Comparison of ENCODE assay signal across 20 cellular contexts in genomic region chr10:87691515-87692070, GRCh38. TPM values are rescaled to one million over a fixed set of nuclear protein-coding genes. Genes with fewer than 3 reads are reported as not detected.
DNase-seq lines count a peak whose midpoint lies in the region; ATAC-seq, FAIRE-seq and TF ChIP-seq lines count a peak whose summit lies in the region.
"Had no signal": no experiment of that assay in that cellular context is flagged by ENCODE, and none has a peak within 500 bp of the region (broad histone marks: within the 10 kb centered on the region; RNA-seq: fewer than 3 reads in every experiment).

No MANE protein-coding gene starts in this region.

- no peak overlapping the region for H3K4me3 ChIP-seq in GM12878
- H3K4me3 ChIP-seq in lung, result no peak overlapping the region
- no peak overlapping the region for H3K4me3 ChIP-seq in naive thymus-derived CD4-positive, alpha-beta T cell (ENCODE audit: low read length)

- no peaks in the 10 kb centered on the region for H3K79me2 ChIP-seq in GM12878 (ENCODE audit: control insufficient read depth, insufficient read depth, low read length)

- no peaks in the 10 kb centered on the region for H3K9me3 Mint-ChIP-seq in activated T-cell treated with anti-CD3 and anti-CD28 coated beads, Interleukin-2, amount 50 U/mL, for 4 hours
- H3K9me3 Mint-ChIP-seq in naive thymus-derived CD4-positive, alpha-beta T cell, result peaks cover 0 to 2% (median 0%) of the 10 kb centered on the region in 11 donors
- H3K9me3 Mint-ChIP-seq in natural killer cell treated with Interleukin-12 subunit alpha and Interleukin-12 subunit beta and Interleukin-15 and Interleukin-18, amount 100 ng/mL, for 72 hours, result no peaks in the 10 kb centered on the region
- H3K9me3 Mint-ChIP-seq: activated B cell treated with CpG ODN at 0.5 μM for 24 hours; activated naive CD4-positive, alpha-beta T cell treated with anti-CD3 and anti-CD28 coated beads, Interleukin-2, amount 50 U/mL, for 72 hours; HFFc6; IgD-negative memory B cell; mesothelial cell of epicardium had no signal

- no peaks in the 10 kb centered on the region for H3K27me3 Mint-ChIP-seq in activated T-cell treated with anti-CD3 and anti-CD28 coated beads, Interleukin-2, amount 50 U/mL, for 4 hours (ENCODE audit: low read depth)
- peaks cover 0 to 19% (median 0%) of the 10 kb centered on the region in 5 donors for H3K27me3 Mint-ChIP-seq in naive thymus-derived CD4-positive, alpha-beta T cell
- peaks cover 0 to 5% of the 10 kb centered on the region in 2 donors for H3K27me3 Mint-ChIP-seq in natural killer cell treated with Interleukin-12 subunit alpha and Interleukin-12 subunit beta and Interleukin-15 and Interleukin-18, amount 100 ng/mL, for 72 hours
- H3K27me3 Mint-ChIP-seq: activated B cell treated with CpG ODN at 0.5 μM for 24 hours, IgD-negative memory B cell had no signal

- no peak overlapping the region for H3K27ac Mint-ChIP-seq in naive thymus-derived CD4-positive, alpha-beta T cell
- H3K27ac Mint-ChIP-seq in natural killer cell treated with Interleukin-12 subunit alpha and Interleukin-12 subunit beta and Interleukin-15 and Interleukin-18, amount 100 ng/mL, for 72 hours, result no peak overlapping the region
- H3K27ac Mint-ChIP-seq: activated B cell treated with CpG ODN at 0.5 μM for 24 hours; activated naive CD4-positive, alpha-beta T cell treated with anti-CD3 and anti-CD28 coated beads, Interleukin-2, amount 50 U/mL, for 72 hours; HFFc6; IgD-negative memory B cell; mesothelial cell of epicardium had no signal

- TF ChIP-seq EP300 in GM12878 (IDR thresholded peaks at IDR 0.05; ENCODE audit: borderline replicate concordance in 1 of 2, control insufficient read depth in 1 of 2, low read depth in 2 of 2, low read length in 2 of 2), result no peak

- H2AFZ ChIP-seq in GM12878 (ENCODE audit: control insufficient read depth, low read depth, low read length), result no peak overlapping the region

- no peaks in the 10 kb centered on the region for H3K4me1 ChIP-seq in GM12878 (ENCODE audit: control insufficient read depth, insufficient read depth, low read length)
- H3K4me1 ChIP-seq in lung (ENCODE audit: control insufficient read depth in 2 of 2, insufficient read depth in 2 of 2, low read length in 2 of 2), result peaks cover 0 to 2% of the 10 kb centered on the region in 2 donors
- no peaks in the 10 kb centered on the region for H3K4me1 ChIP-seq in naive thymus-derived CD4-positive, alpha-beta T cell (ENCODE audit: control insufficient read depth in 2 of 2, insufficient read depth in 2 of 2, low read length in 2 of 2)

- no peak for TF ChIP-seq CTCF in GM12878 (IDR thresholded peaks at IDR 0.05 in 2 of 3, conservative IDR thresholded peaks at IDR 0.05 in 1 of 3; ENCODE audit: control insufficient read depth in 2 of 3, extremely low read depth in 1 of 3, insufficient read depth in 1 of 3, low read depth in 3 of 3, low read length in 3 of 3)
- no peak for TF ChIP-seq CTCF in lung (IDR thresholded peaks at IDR 0.05; ENCODE audit: control extremely low read depth, extremely low read depth)

- H3K9me3 ChIP-seq in GM12878 (replicated peaks; ENCODE audit: control insufficient read depth, insufficient read depth, low read length), result no peaks in the 10 kb centered on the region
- H3K9me3 ChIP-seq in lung (ENCODE audit: control insufficient read depth in 2 of 2, insufficient read depth in 1 of 2, low read length in 1 of 2), result peaks cover 0 to 3% of the 10 kb centered on the region in 2 donors
- H3K9me3 ChIP-seq in naive thymus-derived CD4-positive, alpha-beta T cell (ENCODE audit: control insufficient read depth in 2 of 3, low read length in 3 of 3), result no peaks in the 10 kb centered on the region

- no peaks in the 10 kb centered on the region; a peak in 1 of 4 replicates for H3K27me3 ChIP-seq in GM12878 (replicated peaks in 1 of 2; ENCODE audit: control insufficient read depth in 2 of 2, insufficient read depth in 2 of 2, low read length in 1 of 2)
- no peaks in the 10 kb centered on the region for H3K27me3 ChIP-seq in lung (ENCODE audit: control insufficient read depth, insufficient read depth)
- no peaks in the 10 kb centered on the region for H3K27me3 ChIP-seq in naive thymus-derived CD4-positive, alpha-beta T cell (ENCODE audit: control insufficient read depth in 2 of 2, insufficient read depth in 2 of 2, low read length in 2 of 2)

- TF ChIP-seq RAD21 in GM12878 (IDR thresholded peaks at IDR 0.05; ENCODE audit: insufficient read depth, low read depth, low read length), result no peak

- CTCF ChIA-PET in GM12878 (lab: Yijun Ruan, JAX), result no interaction called here
- CTCF ChIA-PET in naive thymus-derived CD4-positive, alpha-beta T cell (lab: Charles Lee), result no interaction called here

- RAD21 ChIA-PET in GM12878 (lab: Charles Lee; ENCODE audit: unreplicated experiment), result no interaction called here

- SMC1A ChIA-PET in GM12878 (lab: Charles Lee; ENCODE audit: uncharacterized antibody, unreplicated experiment), result interaction anchor here (0.6 kb wide), 1 partner anchor 9 kb away, joined by 3 read pairs; no protein-coding TSS in a partner anchor

- 27% methylated on average over 3 of the region's 3 CpGs for whole genome bisulfite sequencing in GM12878 (ENCODE audit: insufficient coverage, insufficient replicate concordance, low lambda C conversion rate, missing lambda C conversion rate)
- 29 to 40% methylated on average over 3 of the region's 3 CpGs for WGBS in lung, 2 donors

- peak; percentile 65 for DNase-seq in GDM1 (lab: John Stamatoyannopoulos, UW)
- peak; percentile 38 to 51 for DNase-seq in Kasumi-1 (lab: John Stamatoyannopoulos, UW)
- no peak for DNase-seq in GM12878 (ENCODE audit: low read depth, low spot score)
- DNase-seq in lung (ENCODE audit: low spot score), result no peak
- DNase-seq in activated T-cell treated with anti-CD3 and anti-CD28 coated beads, Interleukin-2, amount 50 U/mL, for 4 hours, result no peak
- DNase-seq in naive thymus-derived CD4-positive, alpha-beta T cell, result no peak
- no peak for DNase-seq in natural killer cell treated with Interleukin-12 subunit alpha and Interleukin-12 subunit beta and Interleukin-15 and Interleukin-18, amount 100 ng/mL, for 72 hours (ENCODE audit: low spot score)
- DNase-seq: ACHN, activated B cell treated with CpG ODN at 0.5 μM for 24 hours, NCI-H1092, NCI-H2107, NCI-H524, SHP77 had no signal

- no peaks in the 10 kb centered on the region for H3K4me1 Mint-ChIP-seq in activated T-cell treated with anti-CD3 and anti-CD28 coated beads, Interleukin-2, amount 50 U/mL, for 4 hours (ENCODE audit: low read depth)
- H3K4me1 Mint-ChIP-seq in naive thymus-derived CD4-positive, alpha-beta T cell, result peaks cover 0 to 2% (median 0%) of the 10 kb centered on the region in 7 donors
- H3K4me1 Mint-ChIP-seq in natural killer cell treated with Interleukin-12 subunit alpha and Interleukin-12 subunit beta and Interleukin-15 and Interleukin-18, amount 100 ng/mL, for 72 hours (ENCODE audit: low read depth in 2 of 2), result no peaks in the 10 kb centered on the region
- H3K4me1 Mint-ChIP-seq: activated B cell treated with CpG ODN at 0.5 μM for 24 hours, IgD-negative memory B cell, mesothelial cell of epicardium had no signal

- BruUV-seq in GM12878 (replicated peaks; lab: Mats Ljungman, UMichigan), result no TSS peak

- H3K4me2 ChIP-seq in GM12878 (ENCODE audit: control insufficient read depth, insufficient read depth), result no peak overlapping the region

- no peak overlapping the region for H3K4me3 Mint-ChIP-seq in activated T-cell treated with anti-CD3 and anti-CD28 coated beads, Interleukin-2, amount 50 U/mL, for 4 hours
- H3K4me3 Mint-ChIP-seq in naive thymus-derived CD4-positive, alpha-beta T cell, result no peak overlapping the region
- no peak overlapping the region for H3K4me3 Mint-ChIP-seq in natural killer cell treated with Interleukin-12 subunit alpha and Interleukin-12 subunit beta and Interleukin-15 and Interleukin-18, amount 100 ng/mL, for 72 hours
- H3K4me3 Mint-ChIP-seq: activated B cell treated with CpG ODN at 0.5 μM for 24 hours, HFFc6, IgD-negative memory B cell, mesothelial cell of epicardium had no signal

- H3K9ac ChIP-seq in GM12878 (ENCODE audit: control insufficient read depth, insufficient read depth, low read length), result no peak overlapping the region

- H3K36me3 ChIP-seq in GM12878 (ENCODE audit: control insufficient read depth in 2 of 2, insufficient read depth in 2 of 2, low read length in 1 of 2) (no peaks in the 10 kb centered on the region), lung (ENCODE audit: control insufficient read depth in 2 of 2, insufficient read depth in 2 of 2, low read length in 2 of 2) (no peaks in the 10 kb centered on the region)
- no peaks in the 10 kb centered on the region for H3K36me3 ChIP-seq in naive thymus-derived CD4-positive, alpha-beta T cell (ENCODE audit: control insufficient read depth in 2 of 3, insufficient read depth in 3 of 3, low read length in 3 of 3)

- no peaks in the 10 kb centered on the region for H3K36me3 Mint-ChIP-seq in activated T-cell treated with anti-CD3 and anti-CD28 coated beads, Interleukin-2, amount 50 U/mL, for 4 hours (ENCODE audit: insufficient read depth)
- no peaks in the 10 kb centered on the region for H3K36me3 Mint-ChIP-seq in naive thymus-derived CD4-positive, alpha-beta T cell
- no peaks in the 10 kb centered on the region for H3K36me3 Mint-ChIP-seq in natural killer cell treated with Interleukin-12 subunit alpha and Interleukin-12 subunit beta and Interleukin-15 and Interleukin-18, amount 100 ng/mL, for 72 hours
- H3K36me3 Mint-ChIP-seq: activated naive CD4-positive, alpha-beta T cell treated with anti-CD3 and anti-CD28 coated beads, Interleukin-2, amount 50 U/mL, for 72 hours; mesothelial cell of epicardium had no signal

- no peaks in the 10 kb centered on the region for H4K20me1 ChIP-seq in GM12878 (ENCODE audit: control insufficient read depth, insufficient read depth)

- in situ Hi-C loops in GM12878 (cut with MboI), result no loop called here

- intact Hi-C loops in GM12878 (cut with micrococcal nuclease; ENCODE audit: unreplicated experiment), result no loop called here
- intact Hi-C loops in naive thymus-derived CD4-positive, alpha-beta T cell (cut with micrococcal nuclease), result no loop called here

- no peak for ATAC-seq in GM12878
- peak; percentile 67 for ATAC-seq in lung (ENCODE audit: insufficient read depth, low FRiP score)
- ATAC-seq in activated T-cell treated with anti-CD3 and anti-CD28 coated beads, Interleukin-2, amount 50 U/mL, for 4 hours, result no peak
- ATAC-seq in naive thymus-derived CD4-positive, alpha-beta T cell, result no peak
- ATAC-seq in natural killer cell treated with Interleukin-12 subunit alpha and Interleukin-12 subunit beta and Interleukin-15 and Interleukin-18, amount 100 ng/mL, for 72 hours, result no peak
- no peak for ATAC-seq in GM18519 (IDR thresholded peaks at IDR 0.05; ENCODE audit: low FRiP score, unreplicated experiment)
- ATAC-seq: activated naive CD4-positive, alpha-beta T cell treated with anti-CD3 and anti-CD28 coated beads, Interleukin-2, amount 50 U/mL, for 72 hours had no signal

- no peak for TF ChIP-seq POLR2A in GM12878 (IDR thresholded peaks at IDR 0.05; ENCODE audit: low read depth, low read length)

- POLR2A ChIA-PET in GM12878 (lab: Charles Lee), result no interaction called here
- POLR2A ChIA-PET in naive thymus-derived CD4-positive, alpha-beta T cell (lab: Charles Lee), result no interaction called here

- no peak overlapping the region for H3K27ac ChIP-seq in GM12878 (ENCODE audit: control insufficient read depth, insufficient read depth)
- H3K27ac ChIP-seq in lung (ENCODE audit: low read depth in 1 of 2, low read length in 1 of 2), result no peak overlapping the region
- H3K27ac ChIP-seq in naive thymus-derived CD4-positive, alpha-beta T cell (ENCODE audit: low read depth, low read length), result no peak overlapping the region
- H3K27ac ChIP-seq: C4-2B had no signal

- FAIRE-seq in GM12878 (lab: Jason Lieb, UNC), result peak; percentile 75
- FAIRE-seq: urothelium cell line had no signal

RNA-seq across cellular contexts. Expression of gene PAPSS2, which starts 31.9 kb away (rescaled TPM):
- total RNA-seq in GM12878 (2013; cell fraction: nucleolus; rRNA removed), result 0.47 and 0.77 TPM in 2 replicates
- 0.34 and 2.0 TPM in 2 replicates for total RNA-seq in GM12878 (2014; rRNA removed)
- total RNA-seq in GM12878 (2014; rRNA removed; fragmentation: Illumina TruSeq; extraction: Trizol), result 0.37 and 0.40 TPM in 2 replicates
- total RNA-seq in GM12878 (2021), result 2.1 and 2.2 TPM in 2 replicates
- polyA plus RNA-seq in GM12878 (2011; ENCODE audit: low read depth), result 0.43 TPM
- polyA plus RNA-seq in GM12878 (2011; rRNA removed), result 0.07 and 0.15 TPM in 2 replicates
- 0.02 and 0.03 TPM in 2 replicates for polyA plus RNA-seq in GM12878 (2011; cell fraction: cytosol; rRNA removed)
- 0.03 TPM in 1 of 2 replicates, not detected in the other for polyA plus RNA-seq in GM12878 (2011; cell fraction: nucleus; rRNA removed)
- polyA plus RNA-seq in GM12878 (2012), result 0.39 and 0.52 TPM in 2 replicates
- polyA plus RNA-seq in GM12878 (2014; fragmentation: Illumina TruSeq; extraction: Trizol), result 0.57 and 0.74 TPM in 2 replicates
- under 1 TPM; 0.29 to 0.31 TPM for polyA plus RNA-seq in GM12878 (2014; fragmentation: Nextera tagmentation; extraction: Ambion mirVana)
- polyA plus RNA-seq in GM12878 (2014; rRNA removed), result 0.24 and 0.32 TPM in 2 replicates
- 1 to 10 TPM; 1.2 to 1.5 TPM for polyA plus RNA-seq in GM12878 (2016; fragmentation: Nextera tagmentation; extraction: Ambion mirVana)
- polyA minus RNA-seq in GM12878 (2011; rRNA and poly(A)+ RNA removed), result not detected in 2 replicates
- polyA minus RNA-seq in GM12878 (2011; cell fraction: cytosol; rRNA and poly(A)+ RNA removed), result not detected in 2 replicates
- polyA minus RNA-seq in GM12878 (2011; cell fraction: nucleus; rRNA and poly(A)+ RNA removed), result not detected in 2 replicates
- 100 to 1,000 TPM; 100 to 107 TPM for total RNA-seq in lung
- 10 to 100 TPM; 29.0 to 62.1 TPM for polyA plus RNA-seq in lung
- total RNA-seq in activated T-cell treated with anti-CD3 and anti-CD28 coated beads, Interleukin-2, amount 50 U/mL, for 4 hours, result under 1 TPM; 0.21 to 0.43 (median 0.41) TPM
- total RNA-seq in naive thymus-derived CD4-positive, alpha-beta T cell, result 1 to 10 TPM in 1 of 5 experiments, under 1 TPM in 4; 0.21 to 1.6 (median 0.57) TPM
- polyA plus RNA-seq in naive thymus-derived CD4-positive, alpha-beta T cell, result under 1 TPM; 0.05 to 0.06 TPM
- 1 to 10 TPM in 1 of 2 donors, under 1 TPM in 1; 0.19 to 2.6 TPM for total RNA-seq in natural killer cell treated with Interleukin-12 subunit alpha and Interleukin-12 subunit beta and Interleukin-15 and Interleukin-18, amount 100 ng/mL, for 72 hours
- total RNA-seq: activated B cell treated with CpG ODN at 0.5 μM for 24 hours had no signal

Comparison
In these comparisons a context has a peak if more than half of its experiments do, and no peak if none do; other contexts are left out.
1. DNase-seq: peak in GDM1 (single experiment) and Kasumi-1 (2 of 2); none in GM12878 (single experiment), lung (single experiment), activated T-cell treated with anti-CD3 and anti-CD28 coated beads, Interleukin-2, amount 50 U/mL, for 4 hours (single experiment), naive thymus-derived CD4-positive, alpha-beta T cell (0 of 9) and natural killer cell treated with Interleukin-12 subunit alpha and Interleukin-12 subunit beta and Interleukin-15 and Interleukin-18, amount 100 ng/mL, for 72 hours (single experiment).
2. RNA of gene PAPSS2, which starts 31.9 kb away (total RNA-seq): 100 to 107 TPM in lung; 0.19 to 2.6 TPM in natural killer cell treated with Interleukin-12 subunit alpha and Interleukin-12 subunit beta and Interleukin-15 and Interleukin-18, amount 100 ng/mL, for 72 hours, 0.21 to 1.6 TPM in naive thymus-derived CD4-positive, alpha-beta T cell, 0.21 to 0.43 TPM in activated T-cell treated with anti-CD3 and anti-CD28 coated beads, Interleukin-2, amount 50 U/mL, for 4 hours and 0.34 to 2.2 TPM in GM12878; every median in the first group is over 10 times any median in the second.